ENCODE assay signal across 21 cellular contexts in genomic region chr7:78953090-78953489, GRCh38.
DNase-seq lines count a peak whose midpoint lies in the region; ATAC-seq, FAIRE-seq and TF ChIP-seq lines count a peak whose summit lies in the region.
"Had no signal": no experiment of that assay in that cellular context is flagged by ENCODE, and none has a peak within 500 bp of the region (broad histone marks: within the 10 kb centered on the region; RNA-seq: fewer than 3 reads in every experiment).

No MANE protein-coding gene starts in this region.

- no peaks in the 10 kb centered on the region for H3K79me2 ChIP-seq in H1 (ENCODE audit: control insufficient read depth in 1 of 2, insufficient read depth in 2 of 2, low read length in 2 of 2)

- no peak for ATAC-seq in HG03097 (IDR thresholded peaks at IDR 0.05; ENCODE audit: low FRiP score, unreplicated experiment)
- ATAC-seq: T-cell had no signal

- H3K79me1 ChIP-seq in H1 (ENCODE audit: low read depth, low read length) = no peaks in the 10 kb centered on the region

- no peak overlapping the region for H2BK12ac ChIP-seq in H1 (ENCODE audit: low read depth, low read length)

- POLR2A ChIA-PET in BJ (lab: Charles Lee) (interaction anchor here (0.6 kb wide), 1 partner anchor 1125 kb away, joined by 11 read pairs; no protein-coding TSS in a partner anchor), H1 (lab: Charles Lee; ENCODE audit: partially characterized antibody) (no interaction called here)

- H2BK15ac ChIP-seq in H1 (ENCODE audit: low read length) = no peak overlapping the region

- no peak overlapping the region for H3K4ac ChIP-seq in H1 (replicated peaks; ENCODE audit: insufficient read length, low read depth, low read length)

- no peaks in the 10 kb centered on the region for H3K9me3 ChIP-seq in H1 (ENCODE audit: insufficient read depth in 2 of 2, low read depth in 1 of 2, low read length in 1 of 2)
- H3K9me3 ChIP-seq: BE2C, HAP-1 had no signal

- TF ChIP-seq POLR2A in H1 (IDR thresholded peaks at IDR 0.05; ENCODE audit: control extremely low read depth in 1 of 2, low read depth in 2 of 2, low read length in 2 of 2) = no peak

- 0 out of 2 replicates have a peak overlapping the region, but pooled peaks have one; percentile 19 for H2BK20ac ChIP-seq in H1 (ENCODE audit: low read length)

- TF ChIP-seq CTCF in BJ (IDR thresholded peaks at IDR 0.05; ENCODE audit: insufficient read depth, low read depth, low read length) (no peak), HFF-Myc (IDR thresholded peaks at IDR 0.05; ENCODE audit: low read depth, low read length, missing control alignments) (no peak), H1 (IDR thresholded peaks at IDR 0.05; ENCODE audit: control extremely low read depth in 1 of 3, insufficient read depth in 1 of 3, low read depth in 1 of 3, low read length in 3 of 3) (no peak)

- WGBS in H1 (ENCODE audit: extremely low coverage in 1 of 2, insufficient coverage in 1 of 2, insufficient read length in 1 of 2, insufficient replicate concordance in 2 of 2, low coverage in 1 of 2, low lambda C conversion rate in 2 of 2, missing lambda C conversion rate in 1 of 2), 2 experiments = 89% methylated on average over 1 of the region's 1 CpG; no CpG with 5 or more reads in 1 of the 2 experiments

- no peak overlapping the region for H2AFZ ChIP-seq in H1 (ENCODE audit: low read length)

- H3K27ac ChIP-seq in H1 (ENCODE audit: low read depth, low read length) = no peak overlapping the region
- H3K27ac ChIP-seq: SK-N-MC had no signal

- FAIRE-seq in H1 (lab: Jason Lieb, UNC) = no peak

- no peak overlapping the region for H3K14ac ChIP-seq in H1 (ENCODE audit: insufficient read length)

- no peak overlapping the region for H4K5ac ChIP-seq in H1 (ENCODE audit: insufficient read length, low read depth, low read length)

- H4K8ac ChIP-seq in H1 (ENCODE audit: extremely low read depth, insufficient read depth, low read length) = no peak overlapping the region

- H3K23me2 ChIP-seq in H1 (ENCODE audit: low read depth, low read length) = no peaks in the 10 kb centered on the region

- H2BK5ac ChIP-seq in H1 (ENCODE audit: low read depth, low read length) = no peak overlapping the region

- no peaks in the 10 kb centered on the region for H4K20me1 ChIP-seq in H1 (replicated peaks in 1 of 2; ENCODE audit: control insufficient read depth in 1 of 2, insufficient read depth in 2 of 2, low read length in 2 of 2)

- H4K91ac ChIP-seq in H1 (replicated peaks; ENCODE audit: insufficient read length, low read length) = no peak overlapping the region

- no peak for TF ChIP-seq RAD21 in H1 (IDR thresholded peaks at IDR 0.05 in 1 of 2, conservative IDR thresholded peaks at IDR 0.05 in 1 of 2; ENCODE audit: low read depth in 2 of 2, low read length in 2 of 2)

- no peak overlapping the region for H3K4me3 ChIP-seq in BJ (ENCODE audit: low read depth, low read length)
- no peak overlapping the region for H3K4me3 ChIP-seq in HFF-Myc (replicated peaks; ENCODE audit: low read depth, low read length)
- H3K4me3 ChIP-seq in H1 (ENCODE audit: extremely low read depth in 1 of 4, insufficient read depth in 2 of 4, low read depth in 3 of 4, low read length in 4 of 4) = no peak overlapping the region
- H3K4me3 ChIP-seq: HAP-1, SK-N-MC had no signal

- H3K18ac ChIP-seq in H1 (ENCODE audit: extremely low read depth, low read length) = no peak overlapping the region

- DNase-seq in BJ (ENCODE audit: low read depth) (peak; percentile 25), HFF-Myc (ENCODE audit: extremely low read depth, low read depth) (peak; percentile 84), H1 (ENCODE audit: low read depth in 1 of 2, low spot score in 2 of 2) (no peak), COR-L47 (lab: John Stamatoyannopoulos, UW) (no peak), inferior parietal cortex (ENCODE audit: extremely low spot score) (no peak), NCI-H146 (lab: John Stamatoyannopoulos, UW) (no peak)
- DNase-seq: ACHN; BE2C; Calu3; CD4-positive, alpha-beta T cell; KBM-7; MV-4-11; NCI-H1417; NCI-H187 treated with DMSO at 0.1 percent for 48 hours; NCI-H446 treated with DMSO at 0.1 percent for 48 hours; NCI-H69; Right ventricle myocardium superior; T-cell had no signal

- H3K23ac ChIP-seq in H1 (ENCODE audit: insufficient read length) = no peak overlapping the region

- H3K9ac ChIP-seq in H1 (replicated peaks in 1 of 4; ENCODE audit: extremely low read depth in 1 of 4, low read depth in 3 of 4, low read length in 3 of 4) = no peak overlapping the region

- TF ChIP-seq EP300 in H1 (IDR thresholded peaks at IDR 0.05; ENCODE audit: borderline replicate concordance in 1 of 2, low read depth in 2 of 2, low read length in 2 of 2) = no peak

- no peak overlapping the region for H3K4me2 ChIP-seq in H1 (ENCODE audit: insufficient read depth in 1 of 2, low read depth in 2 of 2, low read length in 2 of 2)

- no peak overlapping the region for H3K56ac ChIP-seq in H1 (replicated peaks; ENCODE audit: insufficient read length, low read depth, low read length)

- no peak overlapping the region for H2BK120ac ChIP-seq in H1 (replicated peaks; ENCODE audit: low read depth, low read length)

- CTCF ChIA-PET in BJ (lab: Yijun Ruan, JAX) = no interaction called here
- CTCF ChIA-PET in H1 (lab: Charles Lee; ENCODE audit: partially characterized antibody) = no interaction called here

- peaks cover 0 to 3% (median 0%) of the 10 kb centered on the region in 4 experiments; a peak in 1 of 7 replicates for H3K4me1 ChIP-seq in H1 (replicated peaks in 1 of 4; ENCODE audit: control insufficient read depth in 3 of 4, insufficient read depth in 4 of 4, low read length in 3 of 4)
- H3K4me1 ChIP-seq: BE2C, HAP-1 had no signal

- H2AK5ac ChIP-seq in H1 (ENCODE audit: low read depth, low read length) = no peak overlapping the region

- H3K36me3 ChIP-seq in BJ (ENCODE audit: control insufficient read depth, insufficient read depth, low read length) = no peaks in the 10 kb centered on the region
- H3K36me3 ChIP-seq in H1 (ENCODE audit: control insufficient read depth in 2 of 4, insufficient read depth in 4 of 4, low read length in 3 of 4) = no peaks in the 10 kb centered on the region
- H3K36me3 ChIP-seq: BE2C, HAP-1 had no signal

- H3K27me3 ChIP-seq in BJ (ENCODE audit: control insufficient read depth, insufficient read depth, low read length) (no peaks in the 10 kb centered on the region), H1 (replicated peaks in 1 of 4; ENCODE audit: control insufficient read depth in 3 of 4, extremely low read depth in 1 of 4, insufficient read depth in 3 of 4, low read length in 3 of 4) (no peaks in the 10 kb centered on the region)

TF ChIP-seq in H1, 55 proteins besides CTCF, POLR2A, EP300 and RAD21:
- no peak for TF ChIP-seq SUZ12 (IDR thresholded peaks at IDR 0.05; ENCODE audit: low read length)
- no peak for TF ChIP-seq JUND (IDR thresholded peaks at IDR 0.05; ENCODE audit: low read length)
- no peak for TF ChIP-seq BCL11A (IDR thresholded peaks at IDR 0.05; ENCODE audit: low read depth in 2 of 2, low read length in 2 of 2)
- no peak for TF ChIP-seq RBBP5 (IDR thresholded peaks at IDR 0.05; ENCODE audit: borderline replicate concordance, low read depth, low read length)
- TF ChIP-seq POU5F1 (IDR thresholded peaks at IDR 0.05; ENCODE audit: low read depth, low read length) = no peak
- no peak for TF ChIP-seq TAF7 (optimal IDR thresholded peaks at IDR 0.05; ENCODE audit: borderline replicate concordance, low read depth, low read length)
- no peak for TF ChIP-seq CHD1 (IDR thresholded peaks at IDR 0.05; ENCODE audit: low read depth, low read length)
- TF ChIP-seq KDM5A (IDR thresholded peaks at IDR 0.05; ENCODE audit: low read length) = no peak
- TF ChIP-seq, protein P1, sequence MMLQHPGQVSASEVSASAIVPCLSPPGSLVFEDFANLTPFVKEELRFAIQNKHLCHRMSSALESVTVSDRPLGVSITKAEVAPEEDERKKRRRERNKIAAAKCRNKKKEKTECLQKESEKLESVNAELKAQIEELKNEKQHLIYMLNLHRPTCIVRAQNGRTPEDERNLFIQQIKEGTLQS (IDR thresholded peaks at IDR 0.05; ENCODE audit: insufficient read depth, low read depth, low read length) = no peak
- TF ChIP-seq EZH2 (IDR thresholded peaks at IDR 0.05; ENCODE audit: low read depth, low read length, severe bottlenecking) = no peak
- no peak for TF ChIP-seq SIRT6 (IDR thresholded peaks at IDR 0.05; ENCODE audit: low read length)
- TF ChIP-seq BACH1 (IDR thresholded peaks at IDR 0.05; ENCODE audit: low read length) = no peak
- no peak for TF ChIP-seq USF2 (IDR thresholded peaks at IDR 0.05; ENCODE audit: low read length)
- no peak for TF ChIP-seq TBP (IDR thresholded peaks at IDR 0.05; ENCODE audit: low read depth, low read length)

Comparison
In these comparisons a context has a peak if more than half of its experiments do, and no peak if none do; other contexts are left out.
1. DNase-seq: peak in BJ (single experiment) and HFF-Myc (single experiment); none in H1 (0 of 2), COR-L47 (single experiment), inferior parietal cortex (single experiment) and NCI-H146 (single experiment).